8 cellular contexts compared by ENCODE assay signal in genomic region chrX:11416600-11416999, GRCh38.
"Had no signal": no experiment of that assay in that cellular context is flagged by ENCODE, and none has a peak within 500 bp of the region (broad histone marks: within the 10 kb centered on the region; RNA-seq: fewer than 3 reads in every experiment).

No MANE protein-coding gene starts in this region.

- H3K27me3 ChIP-seq: testis, vagina had no signal

- H3K4me3 ChIP-seq: testis, vagina had no signal

- H3K27ac ChIP-seq: testis, vagina had no signal

- H3K36me3 ChIP-seq: vagina had no signal

- ATAC-seq: left ventricle myocardium superior had no signal

- DNase-seq: activated CD4-positive, alpha-beta T cell treated with anti-CD3 and anti-CD28 coated beads, Interleukin-2, amount 50 U/mL, for 1 hour; activated T-cell treated with anti-CD3 and anti-CD28 coated beads for 4 hours; kidney; left ventricle myocardium superior; nephron progenitor cell; stimulated activated CD4-positive, alpha-beta T cell treated with anti-CD3 and anti-CD28 coated beads, Interleukin-4, amount 100 ng/mL, for 1 hour; testis had no signal

- H3K9me3 ChIP-seq: testis, vagina had no signal

- H3K4me1 ChIP-seq: testis had no signal
